ENCODE assay signal across 21 cellular contexts in the genomic region with DNA sequence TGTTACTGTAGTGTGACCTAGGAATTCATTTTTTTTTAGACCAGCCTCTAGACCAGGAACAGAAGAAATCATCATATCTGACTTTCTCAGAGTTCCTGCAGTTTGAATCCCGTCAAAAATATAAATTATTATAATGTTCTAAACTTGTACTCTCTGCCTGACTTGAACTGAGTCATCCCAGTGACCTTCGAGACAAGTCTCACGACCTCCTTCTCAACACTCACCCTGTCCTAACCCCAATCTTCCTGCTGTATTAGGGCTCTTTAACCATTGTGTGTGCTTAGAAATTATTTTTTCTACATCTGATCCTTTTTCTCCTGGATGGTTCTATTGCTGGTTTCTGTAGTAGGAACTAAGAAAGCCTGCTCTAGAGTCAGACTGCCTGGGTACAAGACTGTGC. TPM values are rescaled to one million over a fixed set of nuclear protein-coding genes. Genes with fewer than 3 reads are reported as not detected.
"Had no signal": no experiment of that assay in that cellular context is flagged by ENCODE, and none has a peak within 500 bp of the region (broad histone marks: within the 10 kb centered on the region; RNA-seq: fewer than 3 reads in every experiment).

No MANE protein-coding gene starts in this region.

- DNase-seq: activated CD4-positive, alpha-beta T cell treated with anti-CD3 and anti-CD28 coated beads for 48 hours; activated CD4-positive, alpha-beta T cell treated with anti-CD3 and anti-CD28 coated beads, Interleukin-2, amount 50 U/mL, for 4 hours; activated CD4-positive, CD25-positive, alpha-beta regulatory T cell treated with anti-CD3 and anti-CD28 coated beads, Interleukin-2, amount 50 U/mL, for 72 hours; activated CD8-positive, alpha-beta memory T cell treated with anti-CD3 and anti-CD28 coated beads, Interleukin-2, amount 50 U/mL, for 48 hours; activated CD8-positive, alpha-beta T cell treated with anti-CD3 and anti-CD28 coated beads, Interleukin-2, amount 10 ng/mL, durations not matched to agents 7 days and 5 days; activated naive CD4-positive, alpha-beta T cell treated with anti-CD3 and anti-CD28 coated beads, Interleukin-2, amount 50 U/mL, for 16 hours; activated T-cell treated with anti-CD3 and anti-CD28 coated beads, Interleukin-2, amount 50 U/mL, for 1 hour; amniotic stem cell; body of pancreas; MM.1S; NCI-H1105; NCI-H1436 treated with DMSO at 0.1 percent for 48 hours; NCI-H187; NCI-H2081 treated with DMSO at 0.1 percent for 48 hours; NCI-H446; NCI-H524; SHP77 treated with DMSO at 0.1 percent for 48 hours had no signal

- H3K27ac ChIP-seq: ascending aorta, body of pancreas, KMS-11 had no signal

- ATAC-seq: activated CD8-positive, alpha-beta T cell treated with anti-CD3 and anti-CD28 coated beads, Interleukin-2, amount 10 ng/mL, durations not matched to agents 7 days and 5 days; body of pancreas had no signal

- H3K4me1 ChIP-seq: ascending aorta had no signal

- H3K36me3 ChIP-seq: ascending aorta had no signal

- H3K4me2 ChIP-seq: KMS-11 had no signal

- H3K4me3 ChIP-seq: ascending aorta, body of pancreas had no signal

- H3K27me3 ChIP-seq: ascending aorta, body of pancreas had no signal

- FAIRE-seq: bronchial epithelial cell, RCC 7860 had no signal

- H3K9ac ChIP-seq: KMS-11 had no signal

- H3K9me3 ChIP-seq: ascending aorta, body of pancreas had no signal

RNA-seq across cellular contexts. Expression of a gene that starts 21.5 kb away (rescaled TPM):
- total RNA-seq: activated CD8-positive, alpha-beta T cell treated with anti-CD3 and anti-CD28 coated beads, Interleukin-2, amount 10 ng/mL, durations not matched to agents 7 days and 5 days; bronchial epithelial cell had no signal
